Comparison of ENCODE assay signal across 8 cellular contexts in the genomic region with DNA sequence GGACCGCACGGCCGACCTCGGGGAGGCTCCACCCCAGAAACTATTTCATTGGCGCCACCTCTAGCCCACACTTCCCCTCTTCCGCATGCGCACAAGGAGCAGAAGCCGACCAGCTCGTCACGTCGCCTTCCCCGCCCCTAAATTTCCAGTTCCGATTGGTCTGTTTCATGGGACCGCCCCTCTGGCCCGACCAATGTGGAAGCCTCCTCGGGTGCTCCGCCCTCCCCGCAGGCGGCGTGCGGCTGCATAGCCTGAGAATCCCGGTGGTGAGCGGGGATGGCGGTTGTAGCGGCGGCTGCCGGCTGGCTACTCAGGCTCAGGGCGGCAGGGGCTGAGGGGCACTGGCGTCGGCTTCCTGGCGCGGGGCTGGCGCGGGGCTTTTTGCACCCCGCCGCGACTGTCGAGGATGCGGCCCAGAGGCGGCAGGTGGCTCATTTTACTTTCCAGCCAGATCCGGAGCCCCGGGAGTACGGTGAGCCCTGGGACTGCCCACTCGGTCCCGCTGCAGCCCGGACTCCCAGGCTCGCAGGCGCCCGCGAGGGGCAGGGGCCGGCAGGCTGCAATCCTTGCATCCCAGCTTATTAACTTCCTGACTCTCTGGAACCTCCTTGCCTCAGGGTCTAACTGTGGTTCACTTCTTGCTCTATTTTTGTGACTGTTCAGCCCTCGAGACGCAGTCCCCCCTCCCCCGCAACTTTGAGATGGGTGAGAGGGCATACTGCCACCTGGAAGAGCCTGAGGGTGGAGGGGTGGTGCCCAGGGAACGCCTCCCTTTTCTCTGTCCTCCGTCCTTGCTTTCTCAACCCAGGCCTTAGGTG. TPM values are rescaled to one million over a fixed set of nuclear protein-coding genes. Genes with fewer than 3 reads are reported as not detected.
DNase-seq lines count a peak whose midpoint lies in the region; ATAC-seq and TF ChIP-seq lines count a peak whose summit lies in the region.

A gene (plus strand): TSS at position 254 of the 818 bp plus-strand sequence. CDS start 23 bp downstream, at position 277.

- peak within 1 kb of the TSS; percentile 85 for H3K4me3 Mint-ChIP-seq in activated T-helper 17 cell treated with anti-CD3 and anti-CD28 coated beads, Interleukin-2, amount 50 U/mL, for 72 hours
- H3K4me3 Mint-ChIP-seq in naive thymus-derived CD4-positive, alpha-beta T cell = peak within 1 kb of the TSS; percentile 86 to 98 (median 94)
- peak within 1 kb of the TSS; percentile 97 to 98 for H3K4me3 Mint-ChIP-seq in stimulated activated naive B cell treated with anti-CD40 and anti-IgM and Interleukin-4, amounts not matched to agents 10 μg/mL and 1 μg/mL and 100 μg/mL, for 72 hours

- intact Hi-C loops in naive thymus-derived CD4-positive, alpha-beta T cell (cut with micrococcal nuclease) = loop anchor here (1.0 to 10.0 kb wide), 14 partner anchors 12 to 1646 kb away; a partner anchor contains a TSS

- no peaks in the 10 kb centered on the region for H3K9me3 ChIP-seq in fibroblast of lung (ENCODE audit: control insufficient read depth, insufficient read depth, low read depth, low read length)
- H3K9me3 ChIP-seq in naive thymus-derived CD4-positive, alpha-beta T cell (ENCODE audit: control insufficient read depth in 2 of 3, low read length in 3 of 3) = no peaks in the 10 kb centered on the region

- H2AFZ ChIP-seq in fibroblast of lung (ENCODE audit: low read length) = peak within 1 kb of the TSS; percentile 94

- H3K27ac Mint-ChIP-seq in activated T-helper 17 cell treated with anti-CD3 and anti-CD28 coated beads, Interleukin-2, amount 50 U/mL, for 72 hours = peak within 1 kb of the TSS; percentile 88
- peak within 1 kb of the TSS; percentile 78 to 94 (median 91) for H3K27ac Mint-ChIP-seq in naive thymus-derived CD4-positive, alpha-beta T cell
- peak within 1 kb of the TSS; percentile 91 for H3K27ac Mint-ChIP-seq in stimulated activated naive B cell treated with anti-CD40 and anti-IgM and Interleukin-4, amounts not matched to agents 10 μg/mL and 1 μg/mL and 100 μg/mL, for 72 hours

- no peaks in the 10 kb centered on the region for H4K20me1 ChIP-seq in fibroblast of lung (ENCODE audit: control insufficient read depth, extremely low read depth, insufficient read depth, low read length)

- no peak for TF ChIP-seq CTCF in LNCaP clone FGC (IDR thresholded peaks at IDR 0.05; ENCODE audit: control insufficient read depth, extremely low read depth, insufficient read depth)
- TF ChIP-seq CTCF in RWPE1 (conservative IDR thresholded peaks at IDR 0.05; ENCODE audit: low read depth) = no peak
- TF ChIP-seq CTCF in fibroblast of lung (conservative IDR thresholded peaks at IDR 0.05 in 1 of 2, IDR thresholded peaks at IDR 0.05 in 1 of 2; ENCODE audit: low read depth in 1 of 2, low read length in 2 of 2) = no peak

- CTCF ChIA-PET in RWPE1 (lab: Yijun Ruan, JAX) = interaction anchor here (0.8 to 1.0 kb wide), 2 partner anchors 158 to 160 kb away, joined by 3 to 4 read pairs; no protein-coding TSS in a partner anchor
- CTCF ChIA-PET in naive thymus-derived CD4-positive, alpha-beta T cell (lab: Charles Lee) = interaction anchor here (0.6 to 1.6 kb wide), 7 partner anchors 13 to 1647 kb away, joined by 3 to 6 read pairs (median 3); no protein-coding TSS in a partner anchor

- POLR2A ChIA-PET in RWPE1 (lab: Yijun Ruan, JAX; ENCODE audit: low non-redundant PET) = no interaction called here
- POLR2A ChIA-PET in naive thymus-derived CD4-positive, alpha-beta T cell (lab: Charles Lee) = interaction anchor here (0.7 to 2.1 kb wide), 9 partner anchors 13 to 1646 kb away, joined by 3 to 15 read pairs (median 4); a partner anchor contains a TSS

- DNase-seq in Daoy (ENCODE audit: low read depth) (peak; percentile 100), GOT3 (lab: John Stamatoyannopoulos, UW) (peak; percentile 89), LNCaP clone FGC (ENCODE audit: low read depth) (peak; percentile 93), RWPE1 (ENCODE audit: low spot score) (peak; percentile 98), fibroblast of lung (ENCODE audit: low read depth in 2 of 2) (peak; percentile 96 to 98)
- DNase-seq in naive thymus-derived CD4-positive, alpha-beta T cell = peak; percentile 91 to 99 (median 98)
- DNase-seq in stimulated activated naive B cell treated with anti-CD40 and anti-IgM and Interleukin-4, amounts not matched to agents 10 μg/mL and 1 μg/mL and 100 μg/mL, for 72 hours = peak; percentile 98

- H3K36me3 ChIP-seq in fibroblast of lung (ENCODE audit: control insufficient read depth, insufficient read depth, low read length) = no peaks in the 10 kb centered on the region
- H3K36me3 ChIP-seq in naive thymus-derived CD4-positive, alpha-beta T cell (ENCODE audit: control insufficient read depth in 2 of 3, insufficient read depth in 3 of 3, low read length in 3 of 3) = peaks cover 0 to 3% (median 0%) of the 10 kb centered on the region in 3 experiments

- peaks cover 7% of the 10 kb centered on the region for H3K36me3 Mint-ChIP-seq in activated T-helper 17 cell treated with anti-CD3 and anti-CD28 coated beads, Interleukin-2, amount 50 U/mL, for 72 hours (ENCODE audit: low read depth)
- no peaks in the 10 kb centered on the region for H3K36me3 Mint-ChIP-seq in naive thymus-derived CD4-positive, alpha-beta T cell
- peaks cover 0 to 3% of the 10 kb centered on the region in 2 donors for H3K36me3 Mint-ChIP-seq in stimulated activated naive B cell treated with anti-CD40 and anti-IgM and Interleukin-4, amounts not matched to agents 10 μg/mL and 1 μg/mL and 100 μg/mL, for 72 hours

- no peaks in the 10 kb centered on the region for H3K4me1 ChIP-seq in fibroblast of lung (ENCODE audit: control insufficient read depth, extremely low read depth, insufficient read depth, low read length)
- H3K4me1 ChIP-seq in naive thymus-derived CD4-positive, alpha-beta T cell (ENCODE audit: control insufficient read depth in 2 of 2, insufficient read depth in 2 of 2, low read length in 2 of 2) = peaks cover 0 to 6% of the 10 kb centered on the region in 2 donors

- H3K4me1 Mint-ChIP-seq in activated T-helper 17 cell treated with anti-CD3 and anti-CD28 coated beads, Interleukin-2, amount 50 U/mL, for 72 hours = peaks cover 15% of the 10 kb centered on the region
- peaks cover 17 to 34% (median 24%) of the 10 kb centered on the region in 7 donors for H3K4me1 Mint-ChIP-seq in naive thymus-derived CD4-positive, alpha-beta T cell
- peaks cover 8 to 15% of the 10 kb centered on the region in 2 donors for H3K4me1 Mint-ChIP-seq in stimulated activated naive B cell treated with anti-CD40 and anti-IgM and Interleukin-4, amounts not matched to agents 10 μg/mL and 1 μg/mL and 100 μg/mL, for 72 hours

- no peaks in the 10 kb centered on the region for H3K27me3 ChIP-seq in fibroblast of lung (ENCODE audit: control insufficient read depth, insufficient read depth, low read length)
- H3K27me3 ChIP-seq in naive thymus-derived CD4-positive, alpha-beta T cell (ENCODE audit: control insufficient read depth in 2 of 2, insufficient read depth in 2 of 2, low read length in 2 of 2) = no peaks in the 10 kb centered on the region

- ATAC-seq in activated T-helper 17 cell treated with anti-CD3 and anti-CD28 coated beads, Interleukin-2, amount 50 U/mL, for 72 hours (replicated peaks) = peak; percentile 98
- peak; percentile 99 for ATAC-seq in naive thymus-derived CD4-positive, alpha-beta T cell
- peak; percentile 98 to 99 for ATAC-seq in stimulated activated naive B cell treated with anti-CD40 and anti-IgM and Interleukin-4, amounts not matched to agents 10 μg/mL and 1 μg/mL and 100 μg/mL, for 72 hours (replicated peaks)

- peak within 1 kb of the TSS; percentile 90 for H3K27ac ChIP-seq in RWPE1
- H3K27ac ChIP-seq in fibroblast of lung (ENCODE audit: insufficient read depth, low read length) = peak within 1 kb of the TSS; percentile 72
- H3K27ac ChIP-seq in naive thymus-derived CD4-positive, alpha-beta T cell (ENCODE audit: low read depth, low read length) = peak within 1 kb of the TSS; percentile 75

- H3K4me3 ChIP-seq in LNCaP clone FGC (ENCODE audit: low read depth, low read length) (peak within 1 kb of the TSS; percentile 87), fibroblast of lung (replicated peaks in 1 of 4; ENCODE audit: control extremely low read depth in 1 of 4, insufficient read depth in 1 of 4, low read depth in 3 of 4, low read length in 4 of 4) (peak within 1 kb of the TSS; percentile 79 to 95 (median 88))
- peak within 1 kb of the TSS; percentile 77 for H3K4me3 ChIP-seq in naive thymus-derived CD4-positive, alpha-beta T cell (ENCODE audit: low read length)

- no peaks in the 10 kb centered on the region for H3K9me3 Mint-ChIP-seq in activated T-helper 17 cell treated with anti-CD3 and anti-CD28 coated beads, Interleukin-2, amount 50 U/mL, for 72 hours
- no peaks in the 10 kb centered on the region for H3K9me3 Mint-ChIP-seq in naive thymus-derived CD4-positive, alpha-beta T cell
- H3K9me3 Mint-ChIP-seq in stimulated activated naive B cell treated with anti-CD40 and anti-IgM and Interleukin-4, amounts not matched to agents 10 μg/mL and 1 μg/mL and 100 μg/mL, for 72 hours = peaks cover 0 to 2% of the 10 kb centered on the region in 2 donors

- H3K4me2 ChIP-seq in fibroblast of lung (ENCODE audit: extremely low read depth, insufficient read depth, low read length) = peak within 1 kb of the TSS; percentile 94

- peaks cover 6% of the 10 kb centered on the region for H3K27me3 Mint-ChIP-seq in activated T-helper 17 cell treated with anti-CD3 and anti-CD28 coated beads, Interleukin-2, amount 50 U/mL, for 72 hours
- H3K27me3 Mint-ChIP-seq in naive thymus-derived CD4-positive, alpha-beta T cell = peaks cover 5 to 16% (median 11%) of the 10 kb centered on the region in 5 donors
- H3K27me3 Mint-ChIP-seq in stimulated activated naive B cell treated with anti-CD40 and anti-IgM and Interleukin-4, amounts not matched to agents 10 μg/mL and 1 μg/mL and 100 μg/mL, for 72 hours = peaks cover 15 to 26% of the 10 kb centered on the region in 2 donors

- H3K9ac ChIP-seq in fibroblast of lung (ENCODE audit: insufficient read depth, low read length) = peak within 1 kb of the TSS; percentile 75

- no peaks in the 10 kb centered on the region for H3K79me2 ChIP-seq in fibroblast of lung (ENCODE audit: control insufficient read depth, insufficient read depth, low read length)

RNA-seq across cellular contexts. Expression of the gene that starts here (rescaled TPM):
- 12.5 and 16.6 TPM in 2 replicates for total RNA-seq in Daoy (2014; rRNA removed; shearing (Covaris generic))
- 10 to 100 TPM; 15.9 to 16.0 TPM for total RNA-seq in activated T-helper 17 cell treated with anti-CD3 and anti-CD28 coated beads, Interleukin-2, amount 50 U/mL, for 72 hours
- total RNA-seq in fibroblast of lung = 6.2 and 8.3 TPM in 2 replicates
- 16.2 and 16.5 TPM in 2 replicates for polyA plus RNA-seq in fibroblast of lung
- 8.9 and 10.4 TPM in 2 replicates for polyA plus RNA-seq in fibroblast of lung (2012)
- 3.6 and 6.6 TPM in 2 replicates for polyA minus RNA-seq in fibroblast of lung (ENCODE audit: low replicate concordance)
- total RNA-seq in naive thymus-derived CD4-positive, alpha-beta T cell = 10 to 100 TPM; 13.8 to 22.1 (median 17.4) TPM
- 10 to 100 TPM; 18.6 to 24.3 TPM for polyA plus RNA-seq in naive thymus-derived CD4-positive, alpha-beta T cell

Comparison
In these comparisons a context has a peak if more than half of its experiments do, and no peak if none do; other contexts are left out.
1. Peak in every context shown above with its lines: DNase-seq, ATAC-seq, H3K4me3 ChIP-seq and H3K27ac ChIP-seq.